In the genomic region with DNA sequence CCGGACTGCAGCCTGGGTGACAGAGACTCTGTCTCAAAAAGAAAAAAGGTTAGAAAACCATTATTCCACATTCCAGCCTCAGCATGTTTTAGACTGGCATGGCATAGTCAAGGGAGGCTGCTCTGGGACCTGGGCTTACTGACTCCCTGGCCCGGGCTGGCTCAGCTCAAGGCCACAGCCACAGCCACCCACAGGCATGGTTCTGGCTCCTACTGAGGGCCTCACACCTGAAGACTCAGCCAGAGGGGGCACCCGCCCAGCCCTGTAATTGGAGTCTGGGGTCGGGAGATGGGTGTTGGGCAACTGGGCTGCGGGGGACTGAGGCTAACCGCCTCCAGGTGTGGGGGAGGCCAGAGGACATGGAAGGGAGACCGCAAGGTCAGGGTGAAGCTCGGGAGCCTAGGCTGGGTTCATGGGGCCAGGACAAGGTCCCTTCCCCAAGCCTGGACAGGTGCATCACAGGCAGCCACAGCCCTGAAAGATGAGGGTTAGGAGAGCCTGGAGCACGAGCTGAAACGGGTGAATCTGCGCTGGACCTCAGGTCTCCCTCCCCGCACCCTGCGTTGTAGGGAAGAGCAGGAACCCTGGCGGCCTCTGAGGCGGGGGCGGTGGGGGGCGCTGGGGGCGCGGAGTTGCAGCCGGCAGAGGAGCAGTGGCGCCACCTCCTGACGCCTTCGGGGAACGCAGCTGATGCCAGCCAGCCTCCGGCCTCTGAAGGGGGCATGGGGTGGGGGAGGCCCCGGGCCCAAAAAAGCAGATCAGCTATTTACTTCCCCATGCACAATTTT, we compare ENCODE assay signal across 13 cellular contexts.
DNase-seq lines count a peak whose midpoint lies in the region; ATAC-seq and TF ChIP-seq lines count a peak whose summit lies in the region.
"Had no signal": no experiment of that assay in that cellular context is flagged by ENCODE, and none has a peak within 500 bp of the region (broad histone marks: within the 10 kb centered on the region; RNA-seq: fewer than 3 reads in every experiment).

No MANE protein-coding gene starts in this region.

- no peaks in the 10 kb centered on the region for H3K27me3 ChIP-seq in vagina

- H3K27ac ChIP-seq in vagina = no peak overlapping the region
- H3K27ac ChIP-seq: KMS-11 had no signal

- intact Hi-C loops in activated naive CD4-positive, alpha-beta T cell treated with anti-CD3 and anti-CD28 coated beads for 36 hours (cut with micrococcal nuclease) = no loop called here
- intact Hi-C loops in vagina (cut with DNase I) = no loop called here

- no peaks in the 10 kb centered on the region for H3K9me3 ChIP-seq in vagina

- H3K4me1 ChIP-seq in vagina = no peaks in the 10 kb centered on the region

- CTCF ChIA-PET in activated naive CD4-positive, alpha-beta T cell treated with anti-CD3 and anti-CD28 coated beads for 36 hours (lab: Charles Lee) = no interaction called here

- TF ChIP-seq CTCF in LNCaP clone FGC (IDR thresholded peaks at IDR 0.05; ENCODE audit: control insufficient read depth, extremely low read depth, insufficient read depth) (0 out of 2 replicates have a peak, but pooled peaks have one; percentile 4), fibroblast of the aortic adventitia (IDR thresholded peaks at IDR 0.05; ENCODE audit: insufficient read depth, low read length) (peak; percentile 61), vagina (IDR thresholded peaks at IDR 0.05) (no peak)

- peaks cover 18% of the 10 kb centered on the region for H3K27me3 Mint-ChIP-seq in activated naive CD4-positive, alpha-beta T cell treated with anti-CD3 and anti-CD28 coated beads for 36 hours (ENCODE audit: low read depth)
- peaks cover 15 to 36% of the 10 kb centered on the region in 2 donors for H3K27me3 Mint-ChIP-seq in stimulated activated naive B cell treated with anti-CD40 and anti-IgM and Interleukin-4, amounts not matched to agents 10 μg/mL and 1 μg/mL and 100 μg/mL, for 72 hours

- no peaks in the 10 kb centered on the region for H3K36me3 Mint-ChIP-seq in activated naive CD4-positive, alpha-beta T cell treated with anti-CD3 and anti-CD28 coated beads for 36 hours (ENCODE audit: low read depth)
- H3K36me3 Mint-ChIP-seq in stimulated activated naive B cell treated with anti-CD40 and anti-IgM and Interleukin-4, amounts not matched to agents 10 μg/mL and 1 μg/mL and 100 μg/mL, for 72 hours = no peaks in the 10 kb centered on the region
- H3K36me3 Mint-ChIP-seq: CD8-positive, alpha-beta T cell; natural killer cell had no signal

- no peak for ATAC-seq in stimulated activated naive B cell treated with anti-CD40 and anti-IgM and Interleukin-4, amounts not matched to agents 10 μg/mL and 1 μg/mL and 100 μg/mL, for 72 hours (replicated peaks)
- ATAC-seq in GM19324 (IDR thresholded peaks at IDR 0.05; ENCODE audit: low FRiP score, unreplicated experiment) (no peak), GM18867 (IDR thresholded peaks at IDR 0.05; ENCODE audit: unreplicated experiment) (no peak)
- ATAC-seq: CD8-positive, alpha-beta T cell; natural killer cell had no signal

- H3K27ac Mint-ChIP-seq in activated naive CD4-positive, alpha-beta T cell treated with anti-CD3 and anti-CD28 coated beads for 36 hours = no peak overlapping the region
- peak overlapping the region; percentile 72 for H3K27ac Mint-ChIP-seq in stimulated activated naive B cell treated with anti-CD40 and anti-IgM and Interleukin-4, amounts not matched to agents 10 μg/mL and 1 μg/mL and 100 μg/mL, for 72 hours
- H3K27ac Mint-ChIP-seq: CD8-positive, alpha-beta T cell; natural killer cell had no signal

- H3K4me1 Mint-ChIP-seq in activated naive CD4-positive, alpha-beta T cell treated with anti-CD3 and anti-CD28 coated beads for 36 hours (ENCODE audit: low read depth) = no peaks in the 10 kb centered on the region
- H3K4me1 Mint-ChIP-seq in stimulated activated naive B cell treated with anti-CD40 and anti-IgM and Interleukin-4, amounts not matched to agents 10 μg/mL and 1 μg/mL and 100 μg/mL, for 72 hours = no peaks in the 10 kb centered on the region
- H3K4me1 Mint-ChIP-seq: natural killer cell had no signal

- no peak for TF ChIP-seq POLR2A in vagina (IDR thresholded peaks at IDR 0.05)

- H3K36me3 ChIP-seq in vagina = no peaks in the 10 kb centered on the region

- H3K4me3 Mint-ChIP-seq in activated naive CD4-positive, alpha-beta T cell treated with anti-CD3 and anti-CD28 coated beads for 36 hours = no peak overlapping the region
- no peak overlapping the region for H3K4me3 Mint-ChIP-seq in stimulated activated naive B cell treated with anti-CD40 and anti-IgM and Interleukin-4, amounts not matched to agents 10 μg/mL and 1 μg/mL and 100 μg/mL, for 72 hours
- H3K4me3 Mint-ChIP-seq: CD8-positive, alpha-beta T cell; natural killer cell had no signal

- peak; percentile 11 for DNase-seq in activated naive CD4-positive, alpha-beta T cell treated with anti-CD3 and anti-CD28 coated beads for 36 hours
- no peak for DNase-seq in activated naive CD4-positive, alpha-beta T cell (lab: John Stamatoyannopoulos, UW)
- no peak for DNase-seq in LNCaP clone FGC (ENCODE audit: low read depth)
- no peak for DNase-seq in fibroblast of the aortic adventitia (ENCODE audit: low read depth)
- DNase-seq in stimulated activated naive B cell treated with anti-CD40 and anti-IgM and Interleukin-4, amounts not matched to agents 10 μg/mL and 1 μg/mL and 100 μg/mL, for 72 hours = no peak
- DNase-seq in vagina (ENCODE audit: extremely low spot score in 2 of 2) = no peak
- DNase-seq: activated CD4-positive, alpha-beta T cell treated with anti-CD3 and anti-CD28 coated beads, Interleukin-2, amount 50 U/mL, for 4 hours; CD8-positive, alpha-beta T cell; foreskin melanocyte; natural killer cell had no signal

- no peak overlapping the region for H3K4me3 ChIP-seq in LNCaP clone FGC (ENCODE audit: low read depth, low read length)
- no peak overlapping the region for H3K4me3 ChIP-seq in fibroblast of the aortic adventitia (ENCODE audit: low read depth, low read length)
- no peak overlapping the region for H3K4me3 ChIP-seq in vagina

- no peaks in the 10 kb centered on the region for H3K9me3 Mint-ChIP-seq in activated naive CD4-positive, alpha-beta T cell treated with anti-CD3 and anti-CD28 coated beads for 36 hours
- H3K9me3 Mint-ChIP-seq in stimulated activated naive B cell treated with anti-CD40 and anti-IgM and Interleukin-4, amounts not matched to agents 10 μg/mL and 1 μg/mL and 100 μg/mL, for 72 hours = peaks cover 8 to 11% of the 10 kb centered on the region in 2 donors
- H3K9me3 Mint-ChIP-seq: CD8-positive, alpha-beta T cell; natural killer cell had no signal

Comparison
In these comparisons a context has a peak if more than half of its experiments do, and no peak if none do; other contexts are left out.
1. CTCF ChIP-seq: peak in LNCaP clone FGC (single experiment) and fibroblast of the aortic adventitia (single experiment); none in vagina (0 of 3).